1 cellular context compared by ENCODE assay signal in genomic region chr12:2794736-2795289, GRCh38.
TF ChIP-seq lines count a peak whose summit lies in the region.

Gene FKBP4 (plus strand): TSS chr12:2794970. CDS start chr12:2795140, 170 bp downstream.

TF ChIP-seq in IMR-90, 13 proteins besides CTCF, POLR2A, EP300 and RAD21:
- TF ChIP-seq MAZ (IDR thresholded peaks at IDR 0.05; ENCODE audit: borderline replicate concordance, low read depth, low read length) (peak; percentile 97; the same call in 1 of the 2 replicates), MAFK (IDR thresholded peaks at IDR 0.05; ENCODE audit: low read depth, low read length) (no peak), NFE2L2 (IDR thresholded peaks at IDR 0.05; ENCODE audit: low read depth, low read length) (no peak), BHLHE40 (IDR thresholded peaks at IDR 0.05; ENCODE audit: low read depth, low read length) (no peak), CHD1 (IDR thresholded peaks at IDR 0.05; ENCODE audit: low read depth, low read length) (no peak), CEBPB (IDR thresholded peaks at IDR 0.05; ENCODE audit: low read depth, low read length) (no peak), USF2 (IDR thresholded peaks at IDR 0.05; ENCODE audit: low read depth, low read length) (peak; percentile 14; the same call in 1 of the 2 replicates), RCOR1 (IDR thresholded peaks at IDR 0.05; ENCODE audit: insufficient replicate concordance, low read length) (no peak), FOS (IDR thresholded peaks at IDR 0.05; ENCODE audit: low read depth, low read length) (no peak), ELK1 (IDR thresholded peaks at IDR 0.05; ENCODE audit: borderline replicate concordance, low read depth, low read length) (no peak), SMC3 (IDR thresholded peaks at IDR 0.05; ENCODE audit: low read depth, low read length) (no peak), MXI1 (IDR thresholded peaks at IDR 0.05; ENCODE audit: borderline replicate concordance, low read depth, low read length) (peak; percentile 75), RFX5 (IDR thresholded peaks at IDR 0.05; ENCODE audit: low read depth, low read length) (no peak)
